ENCODE assay signal across 13 cellular contexts in the genomic region with DNA sequence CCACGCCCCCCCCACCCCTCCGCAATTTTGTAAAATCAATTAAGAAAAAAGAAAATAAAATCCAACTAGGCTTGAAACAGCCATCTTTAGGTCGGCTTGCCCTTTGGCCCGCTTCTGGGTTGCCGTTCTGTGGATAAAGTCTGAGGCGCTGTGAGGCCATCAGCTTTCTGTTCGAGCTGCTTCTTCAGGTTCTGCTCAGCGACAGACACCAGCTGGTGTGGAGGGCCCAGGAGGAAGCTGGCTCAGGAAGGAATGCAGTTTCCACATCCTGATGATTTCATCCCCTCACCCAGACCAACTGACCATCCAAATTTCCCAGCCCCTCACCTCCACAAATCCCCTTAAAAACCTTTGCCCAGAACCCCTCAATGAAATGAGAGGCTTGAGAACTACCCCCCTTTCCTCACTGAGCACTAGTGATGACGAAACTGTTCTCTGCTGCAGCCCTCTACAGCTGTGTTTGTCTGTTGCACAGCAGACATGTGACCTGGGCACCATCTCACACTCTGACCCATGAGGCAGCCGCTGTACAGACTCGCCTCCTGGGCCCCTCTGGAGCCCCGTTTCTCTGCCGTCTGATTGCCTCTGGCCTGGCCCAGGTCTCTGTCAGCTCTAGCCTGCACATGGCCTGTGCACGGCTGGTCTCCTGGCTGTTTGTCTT. TPM values are rescaled to one million over a fixed set of nuclear protein-coding genes. Genes with fewer than 3 reads are reported as not detected.
DNase-seq lines count a peak whose midpoint lies in the region; ATAC-seq, FAIRE-seq and TF ChIP-seq lines count a peak whose summit lies in the region.
"Had no signal": no experiment of that assay in that cellular context is flagged by ENCODE, and none has a peak within 500 bp of the region (broad histone marks: within the 10 kb centered on the region; RNA-seq: fewer than 3 reads in every experiment).

No MANE protein-coding gene starts in this region.

- no peak overlapping the region for H3K27ac ChIP-seq in K562 (ENCODE audit: extremely low read depth, low read depth, low read length)
- no peak overlapping the region for H3K27ac ChIP-seq in liver (ENCODE audit: low read depth in 1 of 2, low read length in 2 of 2)
- H3K27ac ChIP-seq in upper lobe of right lung: peak overlapping the region; percentile 13

- 2% methylated on average over 13 of the region's 14 CpGs for WGBS in K562 (ENCODE audit: insufficient coverage, low coverage, missing lambda C conversion rate)
- WGBS in liver: 42% methylated on average over 14 of the region's 14 CpGs

- H3K27me3 ChIP-seq in K562 (ENCODE audit: control insufficient read depth in 2 of 2, insufficient read depth in 2 of 2, low read length in 2 of 2): no peaks in the 10 kb centered on the region; a peak in 2 of 5 replicates
- no peaks in the 10 kb centered on the region for H3K27me3 ChIP-seq in liver (ENCODE audit: control insufficient read depth in 4 of 4, insufficient read depth in 4 of 4, low read length in 3 of 4)
- H3K27me3 ChIP-seq in upper lobe of right lung: no peaks in the 10 kb centered on the region

- intact Hi-C loops in K562 (cut with micrococcal nuclease) (no loop called here), upper lobe of right lung (cut with DNase I) (no loop called here)

- TF ChIP-seq POLR2A in K562 (conservative IDR thresholded peaks at IDR 0.05): no peak

- no TSS peak for BruUV-seq in K562 (replicated peaks; lab: Mats Ljungman, UMichigan)

- TF ChIP-seq EP300 in K562 (IDR thresholded peaks at IDR 0.05; ENCODE audit: low read length): no peak

- H3K9me1 ChIP-seq in K562 (ENCODE audit: control insufficient read depth, insufficient read depth, low read length): no peaks in the 10 kb centered on the region

- peak; percentile 42; the same call in 2 of the 3 replicates for ATAC-seq in K562
- ATAC-seq in upper lobe of right lung: peak; percentile 73
- ATAC-seq in GM19324 (IDR thresholded peaks at IDR 0.05; ENCODE audit: low FRiP score, unreplicated experiment): no peak
- ATAC-seq: HCT116; stimulated activated naive CD8-positive, alpha-beta T cell treated with anti-CD3 and anti-CD28 coated beads, Interleukin-15, amount 100 ng/mL, for 72 hours had no signal

- H2AFZ ChIP-seq in K562 (ENCODE audit: low read depth, low read length): no peak overlapping the region

- POLR2A ChIA-PET in K562 (lab: Yijun Ruan, JAX): no interaction called here

- no peaks in the 10 kb centered on the region for H3K79me2 ChIP-seq in K562 (ENCODE audit: control insufficient read depth, insufficient read depth, low read length)

- TF ChIP-seq RAD21 in K562 (CRISPR knock-in tag; conservative IDR thresholded peaks at IDR 0.05 in 1 of 2, IDR thresholded peaks at IDR 0.05 in 1 of 2) (no peak), liver (IDR thresholded peaks at IDR 0.05) (no peak)

- FAIRE-seq in K562 (lab: Jason Lieb, UNC): no peak
- no peak for FAIRE-seq in urothelium cell line (lab: Jason Lieb, UNC)

- H3K9me3 ChIP-seq in K562 (replicated peaks; ENCODE audit: control insufficient read depth, insufficient read depth, low read depth, low read length) (no peaks in the 10 kb centered on the region), liver (ENCODE audit: control insufficient read depth in 4 of 4, low read length in 3 of 4) (no peaks in the 10 kb centered on the region), upper lobe of right lung (no peaks in the 10 kb centered on the region)

- CTCF ChIA-PET in K562 (lab: Yijun Ruan, JAX; ENCODE audit: low intra/inter-chr PET ratio): no interaction called here

- H4K20me1 ChIP-seq in K562 (replicated peaks; ENCODE audit: control insufficient read depth, insufficient read depth, low read length): no peaks in the 10 kb centered on the region; the same call in 1 of the 2 replicates

- in situ Hi-C loops in K562 (cut with MboI): no loop called here

- H3K36me3 ChIP-seq in K562 (ENCODE audit: control insufficient read depth, insufficient read depth, low read length) (no peaks in the 10 kb centered on the region), liver (ENCODE audit: control insufficient read depth in 4 of 4, insufficient read depth in 3 of 4, low read depth in 1 of 4, low read length in 3 of 4) (no peaks in the 10 kb centered on the region), upper lobe of right lung (no peaks in the 10 kb centered on the region)

- TF ChIP-seq CTCF in K562 (IDR thresholded peaks at IDR 0.05 in 2 of 3, conservative IDR thresholded peaks at IDR 0.05 in 1 of 3; ENCODE audit: insufficient read depth in 2 of 3, low read depth in 1 of 3, low read length in 3 of 3) (no peak), liver (IDR thresholded peaks at IDR 0.05; ENCODE audit: low read depth, low read length, missing input control) (no peak), upper lobe of right lung (IDR thresholded peaks at IDR 0.05) (no peak)

- H3K4me2 ChIP-seq in K562 (ENCODE audit: insufficient read depth, low read length): no peak overlapping the region

- no peak overlapping the region for H3K4me3 ChIP-seq in K562
- H3K4me3 ChIP-seq in liver (ENCODE audit: low read depth in 1 of 3, low read length in 3 of 3): no peak overlapping the region
- H3K4me3 ChIP-seq in upper lobe of right lung: no peak overlapping the region

- DNase-seq in NCI-H2227 treated with DMSO at 0.1 percent for 48 hours (lab: John Stamatoyannopoulos, UW) (peak; percentile 5), NCI-H2227 (lab: John Stamatoyannopoulos, UW; ENCODE audit: unreplicated experiment) (no peak), K562 (ENCODE audit: extremely low read depth in 1 of 4, low spot score in 3 of 4) (no peak), upper lobe of right lung (no peak), COLO668 (lab: John Stamatoyannopoulos, UW; ENCODE audit: unreplicated experiment) (no peak), urothelium cell line (ENCODE audit: low spot score) (no peak)
- DNase-seq: 8988T; NCI-H187 treated with DMSO at 0.1 percent for 48 hours; stimulated activated naive CD8-positive, alpha-beta T cell treated with anti-CD3 and anti-CD28 coated beads, Interleukin-15, amount 100 ng/mL, for 72 hours had no signal

- H3K4me1 ChIP-seq in K562 (replicated peaks in 1 of 2; ENCODE audit: control insufficient read depth in 2 of 2, insufficient read depth in 2 of 2, low read length in 2 of 2): no peaks in the 10 kb centered on the region
- H3K4me1 ChIP-seq in liver (ENCODE audit: control insufficient read depth in 4 of 4, insufficient read depth in 4 of 4, low read length in 3 of 4): peaks cover 0 to 18% (median 8%) of the 10 kb centered on the region in 4 donors
- H3K4me1 ChIP-seq in upper lobe of right lung: no peaks in the 10 kb centered on the region

- H3K9ac ChIP-seq in K562 (ENCODE audit: insufficient read depth in 1 of 2, low read depth in 2 of 2, low read length in 2 of 2): no peak overlapping the region
- H3K9ac ChIP-seq in liver (ENCODE audit: low read depth in 1 of 2, low read length in 2 of 2): no peak overlapping the region

TF ChIP-seq in K562, 482 proteins besides CTCF, POLR2A, EP300 and RAD21 (continues in another document):
- TF ChIP-seq FOXA3 (CRISPR knock-in tag; conservative IDR thresholded peaks at IDR 0.05 in 1 of 2, IDR thresholded peaks at IDR 0.05 in 1 of 2) (no peak), ZNF589 (CRISPR knock-in tag; IDR thresholded peaks at IDR 0.05; ENCODE audit: low read depth) (no peak), ZNF311 (CRISPR knock-in tag; IDR thresholded peaks at IDR 0.05) (no peak)
- TF ChIP-seq, protein P1, sequence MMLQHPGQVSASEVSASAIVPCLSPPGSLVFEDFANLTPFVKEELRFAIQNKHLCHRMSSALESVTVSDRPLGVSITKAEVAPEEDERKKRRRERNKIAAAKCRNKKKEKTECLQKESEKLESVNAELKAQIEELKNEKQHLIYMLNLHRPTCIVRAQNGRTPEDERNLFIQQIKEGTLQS (IDR thresholded peaks at IDR 0.05): peak; percentile 37; the same call in 1 of the 2 replicates
- TF ChIP-seq, protein P1 (CRISPR knock-in tag; conservative IDR thresholded peaks at IDR 0.05): no peak

TF ChIP-seq in liver, 16 proteins besides CTCF, POLR2A, EP300 and RAD21:
- no peak for TF ChIP-seq MAX (IDR thresholded peaks at IDR 0.05)
- TF ChIP-seq, protein P1 (IDR thresholded peaks at IDR 0.05): peak; percentile 67

RNA-seq across cellular contexts. Expression of gene SPATA31C2, which starts 45.4 kb away (rescaled TPM):
- 0.18 and 0.25 TPM in 2 replicates for total RNA-seq in K562 (2011; cell fraction: chromatin; rRNA removed; ENCODE audit: low replicate concordance)
- 0.13 and 0.17 TPM in 2 replicates for total RNA-seq in K562 (2011; cell fraction: nucleolus; rRNA removed)
- 0.29 TPM in 1 of 2 replicates, not detected in the other for total RNA-seq in K562 (2011; cell fraction: nucleoplasm; rRNA removed)
- total RNA-seq in K562 (2014; rRNA removed): 0.04 and 0.14 TPM in 2 replicates
- 0.04 and 0.06 TPM in 2 replicates for total RNA-seq in K562 (2014; rRNA removed; fragmentation: Illumina TruSeq; extraction: Trizol)
- total RNA-seq in K562 (2015; rRNA removed; fragmentation: Illumina TruSeq; extraction: Trizol): 0.04 and 0.08 TPM in 2 replicates
- total RNA-seq in K562 (2021): 0.04 and 0.16 TPM in 2 replicates
- polyA plus RNA-seq in K562 (2011; rRNA removed): 0.06 TPM in 1 of 2 replicates, not detected in the other
- 0.03 and 0.07 TPM in 2 replicates for polyA plus RNA-seq in K562 (2011; cell fraction: cytosol; rRNA removed)
- polyA plus RNA-seq in K562 (2011; cell fraction: nucleus; rRNA removed): 0.06 TPM in 2 replicates
- polyA plus RNA-seq in K562 (2012): 0.21 and 0.33 TPM in 2 replicates
- 0.16 and 0.17 TPM in 2 replicates for polyA plus RNA-seq in K562 (2014; fragmentation: Illumina TruSeq; extraction: Trizol)
- under 1 TPM; 0.23 to 0.27 TPM for polyA plus RNA-seq in K562 (2014; fragmentation: Nextera tagmentation; extraction: Ambion mirVana)
- polyA plus RNA-seq in K562 (2014; rRNA removed): 0.03 and 0.21 TPM in 2 replicates
- 0.04 and 0.06 TPM in 2 replicates for polyA minus RNA-seq in K562 (2011; rRNA and poly(A)+ RNA removed)
- not detected in 2 replicates for polyA minus RNA-seq in K562 (2011; cell fraction: cytosol; rRNA and poly(A)+ RNA removed)
- 0.11 TPM in 1 of 2 replicates, not detected in the other for polyA minus RNA-seq in K562 (2011; cell fraction: nucleus; rRNA and poly(A)+ RNA removed)
- total RNA-seq in liver: not detected
- not detected for polyA plus RNA-seq in liver
- not detected for total RNA-seq in upper lobe of right lung
- total RNA-seq: epithelial cell of proximal tubule had no signal
